Comparison of ENCODE assay signal across 1 cellular context in genomic region chr1:85801520-85801919, GRCh38.
TF ChIP-seq lines count a peak whose summit lies in the region.

No MANE protein-coding gene starts in this region.

TF ChIP-seq in SK-N-SH treated with all-trans-retinoic acid at 6 μM for 48 hours, 23 proteins besides CTCF, POLR2A, EP300 and RAD21 (continued from another document):
- TF ChIP-seq BACH2 (CRISPR knock-in tag; IDR thresholded peaks at IDR 0.05; ENCODE audit: borderline replicate concordance) (no peak), ISL1 (CRISPR knock-in tag; IDR thresholded peaks at IDR 0.05) (no peak), ARNTL (CRISPR knock-in tag; IDR thresholded peaks at IDR 0.05; ENCODE audit: borderline replicate concordance, low read depth) (no peak), SNAI2 (CRISPR knock-in tag; IDR thresholded peaks at IDR 0.05) (no peak), ZNF565 (CRISPR knock-in tag; conservative IDR thresholded peaks at IDR 0.05; ENCODE audit: low read depth) (no peak), PPARA (CRISPR knock-in tag; IDR thresholded peaks at IDR 0.05; ENCODE audit: borderline replicate concordance) (no peak), ZFP3 (CRISPR knock-in tag; IDR thresholded peaks at IDR 0.05) (no peak), POU6F1 (CRISPR knock-in tag; IDR thresholded peaks at IDR 0.05; ENCODE audit: borderline replicate concordance, low read depth) (no peak)
